ENCODE assay signal across 9 cellular contexts in the genomic region with DNA sequence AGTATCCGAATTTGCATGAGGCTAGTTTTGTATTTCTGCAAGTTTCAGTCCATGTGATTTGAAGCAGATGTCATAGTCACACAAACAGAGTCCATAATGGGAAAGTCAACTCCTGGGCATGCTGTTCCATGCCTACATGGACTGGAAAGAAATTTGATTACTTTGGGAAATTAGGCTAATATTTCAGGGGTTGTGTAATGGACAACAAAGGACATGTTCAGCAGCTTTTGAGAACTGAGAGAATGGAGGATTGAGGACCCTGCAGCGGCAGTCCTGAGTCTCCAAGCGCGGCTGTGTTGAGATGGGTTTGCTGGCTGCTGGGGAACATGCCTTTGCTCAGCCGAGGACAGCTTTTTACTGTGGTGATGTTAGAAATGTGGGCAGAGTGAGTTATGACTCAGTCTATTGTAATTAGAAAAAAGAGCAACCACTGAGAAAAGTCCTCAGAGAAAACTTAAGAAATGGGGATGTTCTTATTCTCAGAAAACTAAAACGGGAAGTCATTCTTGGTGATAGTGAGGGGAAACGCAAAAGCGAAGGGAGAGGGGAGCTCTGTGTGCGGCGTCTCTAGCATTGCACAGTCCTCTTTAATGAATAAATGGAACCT.
DNase-seq lines count a peak whose midpoint lies in the region; ATAC-seq, FAIRE-seq and TF ChIP-seq lines count a peak whose summit lies in the region.
"Had no signal": no experiment of that assay in that cellular context is flagged by ENCODE, and none has a peak within 500 bp of the region (broad histone marks: within the 10 kb centered on the region; RNA-seq: fewer than 3 reads in every experiment).

No MANE protein-coding gene starts in this region.

- peaks cover 0 to 10% of the 10 kb centered on the region in 2 donors for H3K4me1 ChIP-seq in duodenal mucosa (ENCODE audit: control insufficient read depth in 1 of 2, insufficient read depth in 2 of 2, low read length in 2 of 2)
- no peaks in the 10 kb centered on the region for H3K4me1 ChIP-seq in kidney (ENCODE audit: control insufficient read depth in 1 of 2, insufficient read depth in 1 of 2, low read depth in 1 of 2, low read length in 2 of 2)
- H3K4me1 ChIP-seq: body of pancreas had no signal

- H3K9me3 ChIP-seq in duodenal mucosa (ENCODE audit: control insufficient read depth in 1 of 2, low read length in 2 of 2) = no peaks in the 10 kb centered on the region
- no peaks in the 10 kb centered on the region for H3K9me3 ChIP-seq in kidney (ENCODE audit: control insufficient read depth in 1 of 2, low read length in 2 of 2)
- H3K9me3 ChIP-seq: body of pancreas had no signal

- DNase-seq in Right ventricle myocardium inferior (ENCODE audit: missing footprints) = no peak
- no peak for DNase-seq in cardiac septum (ENCODE audit: low spot score)
- peak; percentile 95 for DNase-seq in SIG-M5 treated with dmso at 0.1 percent for 504 hours (lab: John Stamatoyannopoulos, UW; ENCODE audit: unreplicated experiment)
- DNase-seq in stimulated activated CD8-positive, alpha-beta memory T cell treated with anti-CD3 and anti-CD28 coated beads, Interleukin-4, amount 100 ng/mL, for 48 hours = peak; percentile 68
- no peak for DNase-seq in kidney
- no peak for DNase-seq in iPS-NIHi7 (ENCODE audit: extremely low spot score)

- H3K4me3 ChIP-seq in duodenal mucosa (ENCODE audit: low read depth in 1 of 2, low read length in 2 of 2) = peak overlapping the region; percentile 2 to 3
- no peak overlapping the region for H3K4me3 ChIP-seq in kidney (ENCODE audit: low read length in 2 of 2)
- H3K4me3 ChIP-seq: body of pancreas had no signal

- ATAC-seq in Right ventricle myocardium inferior = peak; percentile 46
- peak; percentile 83 for ATAC-seq in HG02973 (IDR thresholded peaks at IDR 0.05; ENCODE audit: unreplicated experiment)
- ATAC-seq: body of pancreas had no signal

- H3K9ac ChIP-seq in duodenal mucosa (ENCODE audit: low read depth in 1 of 2, low read length in 2 of 2) (no peak overlapping the region), kidney (ENCODE audit: low read length in 2 of 2) (no peak overlapping the region)

- FAIRE-seq in kidney (lab: Jason Lieb, UNC) = no peak

- H3K36me3 ChIP-seq in duodenal mucosa (ENCODE audit: control insufficient read depth in 1 of 2, insufficient read depth in 2 of 2, low read length in 2 of 2) (no peaks in the 10 kb centered on the region), kidney (ENCODE audit: control insufficient read depth in 1 of 2, insufficient read depth in 2 of 2, low read length in 2 of 2) (no peaks in the 10 kb centered on the region)

- H3K27ac ChIP-seq in duodenal mucosa (ENCODE audit: low read depth, low read length) = no peak overlapping the region
- no peak overlapping the region for H3K27ac ChIP-seq in kidney (ENCODE audit: low read depth in 2 of 2, low read length in 2 of 2)

- H3K27me3 ChIP-seq in duodenal mucosa (ENCODE audit: control insufficient read depth in 1 of 2, insufficient read depth in 2 of 2, low read length in 2 of 2) = no peaks in the 10 kb centered on the region
- H3K27me3 ChIP-seq: body of pancreas had no signal

- intact Hi-C loops in Right ventricle myocardium inferior (cut with DNase I) = no loop called here
- intact Hi-C loops in cardiac septum (cut with DNase I) = no loop called here
- intact Hi-C loops in kidney (cut with DNase I) = no loop called here

- no peak for TF ChIP-seq CTCF in kidney (IDR thresholded peaks at IDR 0.05; ENCODE audit: borderline replicate concordance, extremely low read depth, insufficient read depth)

Comparison
In these comparisons a context has a peak if more than half of its experiments do, and no peak if none do; other contexts are left out.
1. DNase-seq: peak in SIG-M5 treated with dmso at 0.1 percent for 504 hours (single experiment) and stimulated activated CD8-positive, alpha-beta memory T cell treated with anti-CD3 and anti-CD28 coated beads, Interleukin-4, amount 100 ng/mL, for 48 hours (single experiment); none in Right ventricle myocardium inferior (single experiment), cardiac septum (single experiment), kidney (single experiment) and iPS-NIHi7 (single experiment).
2. H3K4me3 ChIP-seq: peak in duodenal mucosa (2 of 2); none in kidney (0 of 2).